9 cellular contexts compared by ENCODE assay signal in the genomic region with DNA sequence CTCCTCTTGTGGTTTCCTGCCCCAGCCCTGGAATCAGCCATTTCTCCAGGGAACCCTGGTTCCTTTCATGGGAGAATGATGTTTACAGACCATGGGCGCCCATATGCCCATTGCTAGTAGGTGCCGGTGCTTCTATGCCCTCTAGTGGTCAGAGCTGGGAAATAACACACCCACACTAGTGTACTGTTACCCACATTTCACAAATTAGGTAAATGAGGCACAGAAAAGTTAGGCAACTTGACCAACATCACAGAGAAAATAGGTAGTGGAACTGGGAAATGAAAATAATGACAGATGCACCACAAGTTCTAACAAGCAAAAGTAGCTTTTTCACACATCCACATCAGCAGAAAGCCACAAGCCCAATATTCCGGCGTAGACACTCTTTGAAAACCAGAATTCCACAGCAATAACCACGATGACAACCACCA. TPM values are rescaled to one million over a fixed set of nuclear protein-coding genes. Genes with fewer than 3 reads are reported as not detected.
A peak's percentile ranks its signal among the peaks of the same experiment; 100 is the strongest.
DNase-seq lines count a peak whose midpoint lies in the region; ATAC-seq and TF ChIP-seq lines count a peak whose summit lies in the region.
"Had no signal": no experiment of that assay in that cellular context is flagged by ENCODE, and none has a peak within 500 bp of the region (broad histone marks: within the 10 kb centered on the region; RNA-seq: fewer than 3 reads in every experiment).

No MANE protein-coding gene starts in this region.

- in situ Hi-C loops in Caki2 (cut with HindIII; ENCODE audit: low pct_unique_long_range_greater_than_20kb, low sequenced_read_pairs), result no loop called here

- H3K36me3 ChIP-seq in parathyroid adenoma (ENCODE audit: control insufficient read depth, insufficient read depth, low read length), result no peaks in the 10 kb centered on the region

- ATAC-seq in GM18502 (IDR thresholded peaks at IDR 0.05; ENCODE audit: poor library complexity, unreplicated experiment), result no peak

- peaks cover 6% of the 10 kb centered on the region for H3K4me1 ChIP-seq in parathyroid adenoma

- H3K27me3 ChIP-seq in parathyroid adenoma (ENCODE audit: control insufficient read depth, insufficient read depth, low read length), result no peaks in the 10 kb centered on the region

- H3K4me3 ChIP-seq in parathyroid adenoma (ENCODE audit: low read depth, low read length), result no peak overlapping the region

- no peak overlapping the region for H3K27ac ChIP-seq in parathyroid adenoma

- H3K9ac ChIP-seq in parathyroid adenoma, result no peak overlapping the region

- H3K4me2 ChIP-seq in parathyroid adenoma (ENCODE audit: low read length), result no peak overlapping the region

- no peaks in the 10 kb centered on the region for H3K79me2 ChIP-seq in parathyroid adenoma

- peak; percentile 23 for DNase-seq in Caki2 (ENCODE audit: low read depth)
- DNase-seq in HS-27A (ENCODE audit: low read depth), result peak; percentile 23
- DNase-seq in NOMO-1 (lab: John Stamatoyannopoulos, UW; ENCODE audit: unreplicated experiment in 2 of 2), result peak; percentile 52 to 89
- peak; percentile 59 for DNase-seq in activated T-cell treated with anti-CD3 and anti-CD28 coated beads for 24 hours (ENCODE audit: low read depth)
- DNase-seq in fibroblast of the conjunctiva (ENCODE audit: low read depth), result peak; percentile 4
- no peak for DNase-seq in cortex of kidney (lab: John Stamatoyannopoulos, UW)

- H2AFZ ChIP-seq in parathyroid adenoma, result no peak overlapping the region

- TF ChIP-seq CTCF in parathyroid adenoma (IDR thresholded peaks at IDR 0.05), result peak; percentile 83

- no peaks in the 10 kb centered on the region for H3K9me3 ChIP-seq in parathyroid adenoma (ENCODE audit: control insufficient read depth, low read length)

RNA-seq across cellular contexts. Expression of a gene that starts 1.3 kb away (rescaled TPM):
- not detected in 2 replicates for total RNA-seq in Caki2 (2014; rRNA removed; shearing (Covaris generic); ENCODE audit: low replicate concordance)

RNA-seq across cellular contexts. Expression of a gene that starts 39.7 kb away (rescaled TPM):
- total RNA-seq in Caki2 (2014; rRNA removed; shearing (Covaris generic); ENCODE audit: low replicate concordance), result 2.8 and 4.1 TPM in 2 replicates
- total RNA-seq: subcutaneous adipose tissue had no signal

RNA-seq across cellular contexts. Expression of a gene that starts 49.4 kb away (rescaled TPM):
- not detected in 2 replicates for total RNA-seq in Caki2 (2014; rRNA removed; shearing (Covaris generic); ENCODE audit: low replicate concordance)
- total RNA-seq: subcutaneous adipose tissue had no signal

RNA-seq across cellular contexts. Expression of a gene that starts 49.8 kb away (rescaled TPM):
- total RNA-seq in Caki2 (2014; rRNA removed; shearing (Covaris generic); ENCODE audit: low replicate concordance), result not detected in 2 replicates
- total RNA-seq: subcutaneous adipose tissue had no signal
